ENCODE assay signal across 8 cellular contexts in the genomic region with DNA sequence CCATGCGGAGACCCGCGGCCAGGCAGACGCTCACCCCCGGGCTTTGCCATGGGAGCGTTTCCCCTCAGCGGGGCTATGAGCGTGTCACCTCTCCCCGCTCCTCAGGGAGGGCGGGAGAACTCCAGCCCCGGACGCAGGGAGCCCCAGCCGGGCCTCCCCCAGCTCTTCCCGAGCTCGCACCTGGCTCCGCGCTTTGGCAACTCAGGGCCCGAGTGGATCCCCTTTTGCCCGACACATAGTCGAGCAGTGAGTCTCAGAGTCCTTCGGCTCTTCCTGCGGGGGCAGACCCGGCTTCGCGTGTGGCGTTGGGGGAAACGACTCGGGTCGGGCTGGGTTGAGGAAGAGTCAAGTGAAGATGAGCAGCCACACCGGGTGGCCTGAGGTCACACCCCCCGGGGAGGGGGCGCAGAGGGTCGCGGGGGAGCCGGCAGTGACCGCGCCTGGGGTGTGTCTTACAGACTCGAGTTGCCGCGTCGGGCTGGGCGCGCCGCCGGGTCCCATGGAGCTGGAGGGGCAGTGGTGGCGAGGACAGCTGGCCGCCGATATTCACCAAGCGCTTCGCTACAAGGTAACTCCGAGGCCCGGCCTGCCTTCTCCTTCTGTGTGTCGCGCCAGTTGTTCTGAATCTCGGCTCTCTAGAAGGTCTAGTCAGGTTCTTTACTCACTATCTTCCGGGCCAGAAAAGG. TPM values are rescaled to one million over a fixed set of nuclear protein-coding genes. Genes with fewer than 3 reads are reported as not detected.
DNase-seq lines count a peak whose midpoint lies in the region; ATAC-seq and TF ChIP-seq lines count a peak whose summit lies in the region.

No MANE protein-coding gene starts in this region.

- peak overlapping the region; percentile 88 for H3K4me3 Mint-ChIP-seq in activated naive CD4-positive, alpha-beta T cell treated with anti-CD3 and anti-CD28 coated beads, Interleukin-2, amount 10 ng/mL, durations not matched to agents 7 days and 5 days

- H3K9me3 ChIP-seq in thyroid gland, result no peaks in the 10 kb centered on the region

- no peaks in the 10 kb centered on the region for H3K9me3 Mint-ChIP-seq in activated naive CD4-positive, alpha-beta T cell treated with anti-CD3 and anti-CD28 coated beads, Interleukin-2, amount 10 ng/mL, durations not matched to agents 7 days and 5 days

- peaks cover 26% of the 10 kb centered on the region for H3K36me3 Mint-ChIP-seq in activated naive CD4-positive, alpha-beta T cell treated with anti-CD3 and anti-CD28 coated beads, Interleukin-2, amount 10 ng/mL, durations not matched to agents 7 days and 5 days

- CTCF ChIA-PET in activated naive CD4-positive, alpha-beta T cell treated with anti-CD3 and anti-CD28 coated beads, Interleukin-2, amount 10 ng/mL, durations not matched to agents 7 days and 5 days (lab: Charles Lee), result interaction anchor here (1.0 to 1.1 kb wide), 2 partner anchors 86 to 350 kb away, joined by 3 to 4 read pairs; a partner anchor contains a TSS

- H3K36me3 ChIP-seq in thyroid gland, result no peaks in the 10 kb centered on the region

- H3K27ac ChIP-seq in thyroid gland, result peak overlapping the region; percentile 68 to 86 (median 76)

- peak overlapping the region; percentile 82 for H3K27ac Mint-ChIP-seq in activated naive CD4-positive, alpha-beta T cell treated with anti-CD3 and anti-CD28 coated beads, Interleukin-2, amount 10 ng/mL, durations not matched to agents 7 days and 5 days

- H3K4me1 Mint-ChIP-seq in activated naive CD4-positive, alpha-beta T cell treated with anti-CD3 and anti-CD28 coated beads, Interleukin-2, amount 10 ng/mL, durations not matched to agents 7 days and 5 days, result peaks cover 43% of the 10 kb centered on the region

- no peaks in the 10 kb centered on the region for H3K27me3 Mint-ChIP-seq in activated naive CD4-positive, alpha-beta T cell treated with anti-CD3 and anti-CD28 coated beads, Interleukin-2, amount 10 ng/mL, durations not matched to agents 7 days and 5 days

- peak; percentile 12 for DNase-seq in COR-L47 (lab: John Stamatoyannopoulos, UW)
- DNase-seq in SHP77 treated with DMSO at 0.1 percent for 48 hours (lab: John Stamatoyannopoulos, UW), result peak; percentile 45
- DNase-seq in activated naive CD4-positive, alpha-beta T cell treated with anti-CD3 and anti-CD28 coated beads, Interleukin-2, amount 10 ng/mL, durations not matched to agents 7 days and 5 days, result peak; percentile 63
- DNase-seq in glomerular visceral epithelial cell (ENCODE audit: extremely low spot score), result peak; percentile 51
- peak; percentile 48 for DNase-seq in occipital lobe (lab: John Stamatoyannopoulos, UW)
- DNase-seq in thyroid gland, result peak; percentile 51 to 55

- TF ChIP-seq CTCF in thyroid gland (IDR thresholded peaks at IDR 0.05), result no peak

- H3K4me3 ChIP-seq in thyroid gland (replicated peaks in 1 of 3), result peak overlapping the region; percentile 27 to 90 (median 84)

- peak; percentile 31 for ATAC-seq in GM19463 (IDR thresholded peaks at IDR 0.05; ENCODE audit: unreplicated experiment)
- ATAC-seq in HG03571 (IDR thresholded peaks at IDR 0.05; ENCODE audit: unreplicated experiment), result peak; percentile 24

- no peak for TF ChIP-seq POLR2A in thyroid gland (IDR thresholded peaks at IDR 0.05)

- intact Hi-C loops in thyroid gland (cut with DNase I), result no loop called here

- WGBS in thyroid gland, 2 donors, result 1 to 2% methylated on average over 29 to 44 of the region's 56 CpGs

- H3K27me3 ChIP-seq in thyroid gland, result no peaks in the 10 kb centered on the region

- peaks cover 7 to 9% of the 10 kb centered on the region in 2 donors for H3K4me1 ChIP-seq in thyroid gland

RNA-seq across cellular contexts. Expression of a gene that starts 0.7 kb away (rescaled TPM):
- total RNA-seq in occipital lobe (19.0 TPM), thyroid gland (10 to 100 TPM in 1 of 4 donors, 1 to 10 TPM in 3; 4.6 to 10.6 (median 5.8) TPM)

Comparison
In these comparisons a context has a peak if more than half of its experiments do, and no peak if none do; other contexts are left out.
1. Peak in every context shown above with its lines: DNase-seq, ATAC-seq, H3K4me3 ChIP-seq and H3K27ac ChIP-seq.
2. DNase-seq: peak in every context shown above with its lines; median percentile 63 in activated naive CD4-positive, alpha-beta T cell treated with anti-CD3 and anti-CD28 coated beads, Interleukin-2, amount 10 ng/mL, durations not matched to agents 7 days and 5 days; 53 in thyroid gland; 51 in glomerular visceral epithelial cell; 48 in occipital lobe; 45 in SHP77 treated with DMSO at 0.1 percent for 48 hours; 12 in COR-L47.